Comparison of ENCODE assay signal across 21 cellular contexts in the genomic region with DNA sequence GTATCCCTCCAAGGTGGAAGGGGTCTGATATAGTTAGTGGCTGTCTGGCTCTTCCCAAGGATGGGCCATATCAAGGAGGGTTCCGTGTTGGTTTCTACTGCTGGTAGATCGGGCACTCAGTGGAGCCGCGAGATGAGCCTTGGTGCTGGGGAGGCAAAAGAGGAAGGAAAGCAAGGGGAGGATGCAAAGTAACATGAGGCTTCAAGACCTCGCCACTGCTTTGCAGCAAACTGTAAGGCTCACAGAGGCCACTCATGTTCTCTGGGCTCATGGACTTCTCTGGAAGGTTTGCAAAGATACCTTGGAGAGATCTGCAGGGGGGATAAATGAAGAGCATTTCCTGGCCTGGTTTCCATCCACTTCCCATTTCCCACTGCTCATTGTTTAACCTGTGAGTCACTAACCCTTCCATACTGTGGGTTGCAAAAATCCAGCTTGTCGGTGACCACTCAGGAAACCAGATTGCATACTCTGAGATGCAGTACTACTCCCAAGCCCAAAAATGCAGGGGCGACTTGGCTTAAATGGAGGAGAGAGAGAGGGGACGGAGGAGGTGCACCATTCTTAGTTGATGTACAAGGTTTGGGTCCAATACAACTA. TPM values are rescaled to one million over a fixed set of nuclear protein-coding genes. Genes with fewer than 3 reads are reported as not detected.
DNase-seq lines count a peak whose midpoint lies in the region; ATAC-seq and TF ChIP-seq lines count a peak whose summit lies in the region.
"Had no signal": no experiment of that assay in that cellular context is flagged by ENCODE, and none has a peak within 500 bp of the region (broad histone marks: within the 10 kb centered on the region; RNA-seq: fewer than 3 reads in every experiment).

No MANE protein-coding gene starts in this region.

- CTCF ChIA-PET in activated CD4-positive, alpha-beta T cell treated with anti-CD3 and anti-CD28 coated beads for 36 hours (lab: Charles Lee), result no interaction called here
- CTCF ChIA-PET in CD4-positive, alpha-beta T cell (lab: Charles Lee), result no interaction called here

- ATAC-seq in activated CD4-positive, alpha-beta T cell treated with anti-CD3 and anti-CD28 coated beads for 36 hours, result no peak
- no peak for ATAC-seq in CD4-positive, alpha-beta T cell (ENCODE audit: poor library complexity)
- ATAC-seq in HG03521 (IDR thresholded peaks at IDR 0.05; ENCODE audit: unreplicated experiment), result no peak
- ATAC-seq: GM12878, heart left ventricle had no signal

- intact Hi-C loops in activated CD4-positive, alpha-beta T cell treated with anti-CD3 and anti-CD28 coated beads for 36 hours (cut with DNase I, micrococcal nuclease), result no loop called here
- intact Hi-C loops in CD4-positive, alpha-beta T cell (cut with DNase I, micrococcal nuclease), result no loop called here

- no peaks in the 10 kb centered on the region for H3K9me3 Mint-ChIP-seq in activated CD4-positive, alpha-beta T cell treated with anti-CD3 and anti-CD28 coated beads for 36 hours (ENCODE audit: low read depth)
- H3K9me3 Mint-ChIP-seq in CD4-positive, alpha-beta T cell, result no peaks in the 10 kb centered on the region

- POLR2A ChIA-PET in activated CD4-positive, alpha-beta T cell treated with anti-CD3 and anti-CD28 coated beads for 36 hours (lab: Charles Lee), result no interaction called here
- POLR2A ChIA-PET in CD4-positive, alpha-beta T cell (lab: Charles Lee), result no interaction called here

- no peak overlapping the region for H3K4me3 Mint-ChIP-seq in activated CD4-positive, alpha-beta T cell treated with anti-CD3 and anti-CD28 coated beads for 36 hours
- no peak overlapping the region for H3K4me3 Mint-ChIP-seq in CD4-positive, alpha-beta T cell

- H3K27ac ChIP-seq in CD4-positive, alpha-beta T cell (ENCODE audit: low read depth, low read length), result no peak overlapping the region
- H3K27ac ChIP-seq: BLaER1, cardiac muscle cell, heart left ventricle, prostate gland, SJCRH30, suprapubic skin, WERI-Rb-1 had no signal

- H3K27me3 Mint-ChIP-seq in activated CD4-positive, alpha-beta T cell treated with anti-CD3 and anti-CD28 coated beads for 36 hours, result peaks cover 10% of the 10 kb centered on the region
- H3K27me3 Mint-ChIP-seq in CD4-positive, alpha-beta T cell, result peaks cover 4% of the 10 kb centered on the region

- no peak overlapping the region for H3K27ac Mint-ChIP-seq in activated CD4-positive, alpha-beta T cell treated with anti-CD3 and anti-CD28 coated beads for 36 hours
- H3K27ac Mint-ChIP-seq in CD4-positive, alpha-beta T cell, result no peak overlapping the region

- peak; percentile 7 for DNase-seq in CD1c-positive myeloid dendritic cell (ENCODE audit: extremely low spot score)
- DNase-seq in Kasumi-1 (lab: John Stamatoyannopoulos, UW), result peak; percentile 50 to 60
- peak; percentile 37 for DNase-seq in amniotic epithelial cell (ENCODE audit: low read depth)
- peak; percentile 41 for DNase-seq in glomerular endothelial cell (ENCODE audit: extremely low read depth, low read depth, low spot score)
- DNase-seq in T-helper 9 cell, result no peak
- no peak for DNase-seq in activated CD4-positive, alpha-beta T cell treated with anti-CD3 and anti-CD28 coated beads for 36 hours
- DNase-seq in CD4-positive, alpha-beta T cell, result no peak
- DNase-seq: activated naive CD4-positive, alpha-beta T cell; DMS79 treated with DMSO at 0.1 percent for 48 hours; heart left ventricle; NCI-H1048; NCI-H2171 treated with DMSO at 0.1 percent for 48 hours; SJCRH30; stimulated activated CD4-positive, alpha-beta T cell treated with anti-CD3 and anti-CD28 coated beads, Interleukin-15, amount 100 ng/mL, for 24 hours; WERI-Rb-1 had no signal

- no peaks in the 10 kb centered on the region for H3K4me1 Mint-ChIP-seq in activated CD4-positive, alpha-beta T cell treated with anti-CD3 and anti-CD28 coated beads for 36 hours
- no peaks in the 10 kb centered on the region for H3K4me1 Mint-ChIP-seq in CD4-positive, alpha-beta T cell (ENCODE audit: low read depth)

- no peaks in the 10 kb centered on the region for H3K36me3 Mint-ChIP-seq in activated CD4-positive, alpha-beta T cell treated with anti-CD3 and anti-CD28 coated beads for 36 hours (ENCODE audit: low read depth)
- H3K36me3 Mint-ChIP-seq in CD4-positive, alpha-beta T cell (ENCODE audit: low read depth), result no peaks in the 10 kb centered on the region

- H3K9me3 ChIP-seq in CD4-positive, alpha-beta T cell (ENCODE audit: control insufficient read depth, low read length), result no peaks in the 10 kb centered on the region
- H3K9me3 ChIP-seq: BLaER1, prostate gland, SJCRH30, suprapubic skin had no signal

- TF ChIP-seq CTCF in CD4-positive, alpha-beta T cell (IDR thresholded peaks at IDR 0.05), result no peak

- H3K27me3 ChIP-seq in CD4-positive, alpha-beta T cell (ENCODE audit: control insufficient read depth, insufficient read depth, low read length), result no peaks in the 10 kb centered on the region
- H3K27me3 ChIP-seq: BLaER1, cardiac muscle cell, heart left ventricle, SJCRH30, suprapubic skin had no signal

RNA-seq across cellular contexts. Expression of a gene that starts 38.5 kb away (rescaled TPM):
- 15.4 and 17.1 TPM in 2 replicates for total RNA-seq in glomerular endothelial cell
- total RNA-seq in activated CD4-positive, alpha-beta T cell treated with anti-CD3 and anti-CD28 coated beads for 36 hours, result 1 to 10 TPM; 1.2 to 1.4 TPM
- 1 to 10 TPM; 1.2 to 1.6 TPM for total RNA-seq in CD4-positive, alpha-beta T cell
- total RNA-seq: SJCRH30 had no signal

Comparison
In these comparisons a context has a peak if more than half of its experiments do, and no peak if none do; other contexts are left out.
1. DNase-seq: peak in CD1c-positive myeloid dendritic cell (single experiment), Kasumi-1 (2 of 2), amniotic epithelial cell (single experiment) and glomerular endothelial cell (single experiment); none in T-helper 9 cell (single experiment), activated CD4-positive, alpha-beta T cell treated with anti-CD3 and anti-CD28 coated beads for 36 hours (single experiment) and CD4-positive, alpha-beta T cell (0 of 10).